Comparison of ENCODE assay signal across 9 cellular contexts in genomic region chr2:218368150-218368528, GRCh38. TPM values are rescaled to one million over a fixed set of nuclear protein-coding genes. Genes with fewer than 3 reads are reported as not detected.
DNase-seq lines count a peak whose midpoint lies in the region; ATAC-seq and TF ChIP-seq lines count a peak whose summit lies in the region.
"Had no signal": no experiment of that assay in that cellular context is flagged by ENCODE, and none has a peak within 500 bp of the region (broad histone marks: within the 10 kb centered on the region; RNA-seq: fewer than 3 reads in every experiment).

No MANE protein-coding gene starts in this region.

- peak overlapping the region; percentile 52 for H3K4me3 Mint-ChIP-seq in glutamatergic neuron (ENCODE audit: unreplicated experiment)

- no peaks in the 10 kb centered on the region for H3K36me3 ChIP-seq in sigmoid colon

- no peaks in the 10 kb centered on the region for H3K9me3 Mint-ChIP-seq in glutamatergic neuron (ENCODE audit: unreplicated experiment)

- H3K9me3 ChIP-seq in sigmoid colon, result peaks cover 0 to 5% (median 4%) of the 10 kb centered on the region in 4 donors

- 50 to 53% methylated on average over 21 of the region's 21 CpGs for WGBS in sigmoid colon, 2 donors

- peaks cover 3% of the 10 kb centered on the region for H3K4me1 Mint-ChIP-seq in glutamatergic neuron (ENCODE audit: low read depth, unreplicated experiment)

- no peak for TF ChIP-seq EP300 in sigmoid colon (IDR thresholded peaks at IDR 0.05)

- no peak for DNase-seq in glutamatergic neuron
- DNase-seq in sigmoid colon, result no peak
- DNase-seq in NCI-H1092 treated with DMSO at 0.1 percent for 48 hours (lab: John Stamatoyannopoulos, UW), result no peak
- no peak for DNase-seq in erythroblast (lab: John Stamatoyannopoulos, UW)
- DNase-seq: NCI-H2171 treated with DMSO at 0.1 percent for 48 hours had no signal

- H3K27me3 ChIP-seq in sigmoid colon, result no peaks in the 10 kb centered on the region

- peaks cover 0 to 30% (median 21%) of the 10 kb centered on the region in 4 donors for H3K4me1 ChIP-seq in sigmoid colon

- H3K27me3 Mint-ChIP-seq in glutamatergic neuron (ENCODE audit: unreplicated experiment), result peaks cover 3% of the 10 kb centered on the region

- intact Hi-C loops in sigmoid colon (cut with DNase I), result loop anchor here (2.0 to 5.0 kb wide), 3 partner anchors 29 to 76 kb away; partner anchors contain the start of gene TMBIM1

- H3K36me3 Mint-ChIP-seq in glutamatergic neuron (ENCODE audit: unreplicated experiment), result no peaks in the 10 kb centered on the region

- ATAC-seq in HG03457 (IDR thresholded peaks at IDR 0.05; ENCODE audit: unreplicated experiment) (no peak), HG03025 (IDR thresholded peaks at IDR 0.05; ENCODE audit: low FRiP score, unreplicated experiment) (no peak)

- H3K27ac Mint-ChIP-seq in glutamatergic neuron (ENCODE audit: unreplicated experiment), result peak overlapping the region; percentile 28

- TF ChIP-seq CTCF in VCaP (conservative IDR thresholded peaks at IDR 0.05) (no peak), glutamatergic neuron (IDR thresholded peaks at IDR 0.05; ENCODE audit: partially characterized antibody, unreplicated experiment) (no peak), sigmoid colon (IDR thresholded peaks at IDR 0.05) (no peak)

- TF ChIP-seq POLR2A in sigmoid colon (IDR thresholded peaks at IDR 0.05), result no peak
- TF ChIP-seq POLR2A in erythroblast (IDR thresholded peaks at IDR 0.05; ENCODE audit: low read length), result no peak

- H3K4me3 ChIP-seq in GM08714 (ENCODE audit: low read length) (peak overlapping the region; percentile 58; the same call in 1 of the 2 replicates), sigmoid colon (peak overlapping the region; percentile 39 to 55 (median 49))

- H3K27ac ChIP-seq in VCaP (peak overlapping the region; percentile 58), sigmoid colon (peak overlapping the region; percentile 77 to 87 (median 82))

RNA-seq across cellular contexts. Expression of gene CATIP, which starts 11.5 kb away (rescaled TPM):
- not detected for total RNA-seq in glutamatergic neuron (ENCODE audit: unreplicated experiment)
- not detected for total RNA-seq in sigmoid colon
- polyA plus RNA-seq in sigmoid colon, result under 1 TPM in 1 of 3 donors, not detected in 2; 0.07 TPM

RNA-seq across cellular contexts. Expression of gene SLC11A1, which starts 13.9 kb away (rescaled TPM):
- not detected for total RNA-seq in glutamatergic neuron (ENCODE audit: unreplicated experiment)
- total RNA-seq in sigmoid colon, result 10 to 100 TPM; 13.8 to 19.0 (median 16.9) TPM
- polyA plus RNA-seq in sigmoid colon, result 1 to 10 TPM; 1.2 to 7.0 (median 1.6) TPM

RNA-seq across cellular contexts. Expression of gene CTDSP1, which starts 31.5 kb away (rescaled TPM):
- total RNA-seq in glutamatergic neuron (ENCODE audit: unreplicated experiment) (9.7 TPM), sigmoid colon (10 to 100 TPM; 78.4 to 90.3 (median 80.7) TPM)
- polyA plus RNA-seq in sigmoid colon, result 100 to 1,000 TPM in 2 of 3 donors, 10 to 100 TPM in 1; 75.1 to 120 (median 105) TPM

RNA-seq across cellular contexts. Expression of gene VIL1, which starts 50.8 kb away (rescaled TPM):
- total RNA-seq in glutamatergic neuron (ENCODE audit: unreplicated experiment) (not detected), sigmoid colon (1 to 10 TPM in 1 of 4 donors, under 1 TPM in 1, not detected in 2; 0.71 to 2.8 TPM)
- polyA plus RNA-seq in sigmoid colon, result 100 to 1,000 TPM; 111 to 172 (median 170) TPM

Comparison
In these comparisons a context has a peak if more than half of its experiments do, and no peak if none do; other contexts are left out.
1. RNA of gene SLC11A1, which starts 13.9 kb away (total RNA-seq): 13.8 to 19.0 TPM in sigmoid colon; not detected in glutamatergic neuron (single experiment); every median in the first group is over 10 times any median in the second.